Comparison of ENCODE assay signal across 10 cellular contexts in the genomic region with DNA sequence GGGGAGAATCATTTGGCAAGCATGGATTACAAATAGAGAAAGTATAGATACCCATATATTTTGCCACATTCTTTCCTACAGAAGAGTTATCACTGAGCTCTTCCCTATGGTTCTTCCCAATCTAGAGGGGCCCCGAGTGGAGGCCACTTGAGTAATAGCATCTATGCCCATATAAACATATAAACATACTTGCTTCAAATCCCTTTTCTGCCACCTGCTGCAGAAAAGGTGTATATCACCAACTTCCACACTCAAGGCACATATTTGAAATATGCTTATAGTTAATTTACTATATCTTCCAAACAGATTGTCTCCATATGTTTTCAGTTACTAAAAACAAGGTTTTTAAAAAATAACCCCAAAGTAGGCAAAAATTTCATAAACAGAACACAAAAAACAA.
A peak's percentile ranks its signal among the peaks of the same experiment; 100 is the strongest.
DNase-seq lines count a peak whose midpoint lies in the region; ATAC-seq and TF ChIP-seq lines count a peak whose summit lies in the region.
"Had no signal": no experiment of that assay in that cellular context is flagged by ENCODE, and none has a peak within 500 bp of the region (broad histone marks: within the 10 kb centered on the region; RNA-seq: fewer than 3 reads in every experiment).

No MANE protein-coding gene starts in this region.

- DNase-seq in natural killer cell, result no peak
- no peak for DNase-seq in natural killer cell treated with Interleukin-12 subunit alpha and Interleukin-12 subunit beta and Interleukin-15 and Interleukin-18, amount 100 ng/mL, for 72 hours (ENCODE audit: low spot score)
- DNase-seq in OCI-LY7 (ENCODE audit: low spot score), result no peak
- no peak for DNase-seq in endodermal cell
- no peak for DNase-seq in RWPE1 (ENCODE audit: low spot score)
- DNase-seq in NCI-H510A (lab: John Stamatoyannopoulos, UW), result no peak
- DNase-seq: left cardiac atrium; stimulated activated CD8-positive, alpha-beta memory T cell treated with anti-CD3 and anti-CD28 coated beads, Interleukin-4, amount 100 ng/mL, for 48 hours had no signal

- WGBS in endodermal cell (ENCODE audit: insufficient coverage in 1 of 2, insufficient read length in 1 of 2), 2 experiments, result 89% methylated on average over 1 of the region's 1 CpG; no CpG with 5 or more reads in 1 of the 2 experiments

- no peaks in the 10 kb centered on the region for H3K27me3 Mint-ChIP-seq in natural killer cell (ENCODE audit: low read depth in 2 of 2)
- H3K27me3 Mint-ChIP-seq in natural killer cell treated with Interleukin-12 subunit alpha and Interleukin-12 subunit beta and Interleukin-15 and Interleukin-18, amount 100 ng/mL, for 72 hours, result peaks cover 0 to 6% of the 10 kb centered on the region in 2 donors
- H3K27me3 Mint-ChIP-seq in endodermal cell (ENCODE audit: insufficient read depth), result no peaks in the 10 kb centered on the region

- H3K79me2 ChIP-seq in OCI-LY7 (ENCODE audit: insufficient read depth, low read depth, low read length), result no peaks in the 10 kb centered on the region

- no peaks in the 10 kb centered on the region for H3K4me1 Mint-ChIP-seq in natural killer cell
- peaks cover 24 to 26% of the 10 kb centered on the region in 2 donors for H3K4me1 Mint-ChIP-seq in natural killer cell treated with Interleukin-12 subunit alpha and Interleukin-12 subunit beta and Interleukin-15 and Interleukin-18, amount 100 ng/mL, for 72 hours (ENCODE audit: low read depth in 2 of 2)
- peaks cover 3% of the 10 kb centered on the region for H3K4me1 Mint-ChIP-seq in endodermal cell

- H3K4me2 ChIP-seq in OCI-LY7 (ENCODE audit: low read length), result no peak overlapping the region

- H3K9me3 Mint-ChIP-seq in natural killer cell (no peaks in the 10 kb centered on the region), endodermal cell (peaks cover 55% of the 10 kb centered on the region)
- H3K9me3 Mint-ChIP-seq in natural killer cell treated with Interleukin-12 subunit alpha and Interleukin-12 subunit beta and Interleukin-15 and Interleukin-18, amount 100 ng/mL, for 72 hours, result no peaks in the 10 kb centered on the region

- H3K27ac Mint-ChIP-seq in natural killer cell, result no peak overlapping the region
- peak overlapping the region in 1 of 2 donors; percentile 62 for H3K27ac Mint-ChIP-seq in natural killer cell treated with Interleukin-12 subunit alpha and Interleukin-12 subunit beta and Interleukin-15 and Interleukin-18, amount 100 ng/mL, for 72 hours
- H3K27ac Mint-ChIP-seq in endodermal cell, result no peak overlapping the region

- intact Hi-C loops in natural killer cell (cut with micrococcal nuclease) (loop anchor here (1.0 to 10.0 kb wide), 3 partner anchors 42 to 519 kb away; no protein-coding TSS in a partner anchor), OCI-LY7 (cut with micrococcal nuclease; ENCODE audit: unreplicated experiment) (no loop called here)

- POLR2A ChIA-PET in OCI-LY7 (lab: Charles Lee), result no interaction called here
- POLR2A ChIA-PET in RWPE1 (lab: Yijun Ruan, JAX; ENCODE audit: low non-redundant PET), result no interaction called here

- ATAC-seq in natural killer cell (no peak), GM21367 (IDR thresholded peaks at IDR 0.05; ENCODE audit: unreplicated experiment) (no peak), HG02884 (IDR thresholded peaks at IDR 0.05; ENCODE audit: unreplicated experiment) (no peak)
- ATAC-seq in natural killer cell treated with Interleukin-12 subunit alpha and Interleukin-12 subunit beta and Interleukin-15 and Interleukin-18, amount 100 ng/mL, for 72 hours, result no peak
- ATAC-seq: left cardiac atrium had no signal

- H3K36me3 Mint-ChIP-seq in natural killer cell (no peaks in the 10 kb centered on the region), endodermal cell (ENCODE audit: low read depth) (peaks cover 56% of the 10 kb centered on the region)
- H3K36me3 Mint-ChIP-seq in natural killer cell treated with Interleukin-12 subunit alpha and Interleukin-12 subunit beta and Interleukin-15 and Interleukin-18, amount 100 ng/mL, for 72 hours, result peaks cover 6% of the 10 kb centered on the region

- H3K27ac ChIP-seq in OCI-LY7 (ENCODE audit: low read depth, low read length, poor library complexity, severe bottlenecking), result no peak overlapping the region
- no peak overlapping the region for H3K27ac ChIP-seq in endodermal cell (ENCODE audit: low read depth, low read length)
- no peak overlapping the region for H3K27ac ChIP-seq in RWPE1

- no peak overlapping the region for H3K4me3 Mint-ChIP-seq in natural killer cell
- H3K4me3 Mint-ChIP-seq in natural killer cell treated with Interleukin-12 subunit alpha and Interleukin-12 subunit beta and Interleukin-15 and Interleukin-18, amount 100 ng/mL, for 72 hours, result no peak overlapping the region
- no peak overlapping the region for H3K4me3 Mint-ChIP-seq in endodermal cell

- BruUV-seq in OCI-LY7 (replicated peaks; lab: Mats Ljungman, UMichigan), result no TSS peak

- H3K9ac ChIP-seq in endodermal cell (ENCODE audit: extremely low read depth, low read length, poor library complexity, severe bottlenecking), result no peak overlapping the region

- no peaks in the 10 kb centered on the region for H3K9me2 ChIP-seq in OCI-LY7 (ENCODE audit: insufficient read depth, low read length)

- H3K27me3 ChIP-seq in endodermal cell (ENCODE audit: control insufficient read depth, insufficient read depth, low read length, poor library complexity, severe bottlenecking), result no peaks in the 10 kb centered on the region

- peak; percentile 11 for TF ChIP-seq CTCF in natural killer cell (IDR thresholded peaks at IDR 0.05)
- TF ChIP-seq CTCF in OCI-LY7 (conservative IDR thresholded peaks at IDR 0.05; ENCODE audit: low read length), result 0 out of 2 replicates have a peak, but pooled peaks have one; percentile 18
- TF ChIP-seq CTCF in endodermal cell (conservative IDR thresholded peaks at IDR 0.05), result peak; percentile 33
- no peak for TF ChIP-seq CTCF in RWPE1 (conservative IDR thresholded peaks at IDR 0.05; ENCODE audit: low read depth)

- H3K9me3 ChIP-seq in OCI-LY7 (ENCODE audit: low read length) (no peaks in the 10 kb centered on the region), endodermal cell (ENCODE audit: control insufficient read depth, low read length) (no peaks in the 10 kb centered on the region)

- no peak overlapping the region for H2AFZ ChIP-seq in OCI-LY7 (ENCODE audit: low read length)

- CTCF ChIA-PET in OCI-LY7 (lab: Charles Lee; ENCODE audit: unreplicated experiment) (no interaction called here), RWPE1 (lab: Yijun Ruan, JAX) (no interaction called here)

- H3K36me3 ChIP-seq in OCI-LY7 (ENCODE audit: insufficient read depth, low read length) (no peaks in the 10 kb centered on the region), endodermal cell (ENCODE audit: control insufficient read depth, insufficient read depth, low read length) (peaks cover 38% of the 10 kb centered on the region)

- H3K4me3 ChIP-seq in OCI-LY7 (ENCODE audit: low read depth, low read length, poor library complexity, severe bottlenecking) (no peak overlapping the region), endodermal cell (ENCODE audit: low read length) (no peak overlapping the region)

- no peaks in the 10 kb centered on the region for H4K20me1 ChIP-seq in OCI-LY7 (ENCODE audit: insufficient read depth, low read length)

- H3K4me1 ChIP-seq in OCI-LY7 (ENCODE audit: insufficient read depth, low read length, poor library complexity, severe bottlenecking), result no peaks in the 10 kb centered on the region
- H3K4me1 ChIP-seq in endodermal cell (ENCODE audit: control insufficient read depth, insufficient read depth, low read length), result no peaks in the 10 kb centered on the region
